ENCODE assay signal across 16 cellular contexts in genomic region chr5:131563434-131564228, GRCh38.
DNase-seq lines count a peak whose midpoint lies in the region; ATAC-seq and TF ChIP-seq lines count a peak whose summit lies in the region.
"Had no signal": no experiment of that assay in that cellular context is flagged by ENCODE, and none has a peak within 500 bp of the region (broad histone marks: within the 10 kb centered on the region; RNA-seq: fewer than 3 reads in every experiment).

No MANE protein-coding gene starts in this region.

- H4K20me1 ChIP-seq in PC-3 (ENCODE audit: low read length) = no peaks in the 10 kb centered on the region

- no TSS peak for BruUV-seq in PC-3 (replicated peaks; lab: Mats Ljungman, UMichigan)

- ATAC-seq in heart right ventricle = no peak
- no peak for ATAC-seq in PC-3
- ATAC-seq in GM21717 (IDR thresholded peaks at IDR 0.05; ENCODE audit: unreplicated experiment) = no peak
- ATAC-seq in GM18909 (IDR thresholded peaks at IDR 0.05; ENCODE audit: poor library complexity, unreplicated experiment) = no peak
- ATAC-seq: left colon; stimulated activated naive B cell treated with anti-CD40 and anti-IgM and Interleukin-4, amounts not matched to agents 10 μg/mL and 1 μg/mL and 100 μg/mL, for 72 hours had no signal

- H3K36me3 Mint-ChIP-seq in T-helper 2 cell treated with Interferon-gamma antibody and Interleukin-4, amounts not matched to agents 5 μg/mL and 100 μg/mL, for 36 hours (ENCODE audit: low read depth) = peaks cover 23% of the 10 kb centered on the region

- H3K4me3 ChIP-seq in cardiac muscle cell (no peak overlapping the region), heart right ventricle (no peak overlapping the region), PC-3 (ENCODE audit: low read length) (no peak overlapping the region)
- H3K4me3 ChIP-seq: ascending aorta, MG63, prostate gland, transverse colon had no signal

- peaks cover 18% of the 10 kb centered on the region for H3K4me1 Mint-ChIP-seq in T-helper 2 cell treated with Interferon-gamma antibody and Interleukin-4, amounts not matched to agents 5 μg/mL and 100 μg/mL, for 36 hours (ENCODE audit: low read depth)

- no peaks in the 10 kb centered on the region for H3K36me3 ChIP-seq in cardiac muscle cell
- H3K36me3 ChIP-seq in heart right ventricle = peaks cover 0 to 14% (median 0%) of the 10 kb centered on the region in 9 donors
- peaks cover 3% of the 10 kb centered on the region; the same call in 1 of the 2 replicates for H3K36me3 ChIP-seq in PC-3 (ENCODE audit: low read depth, low read length)
- H3K36me3 ChIP-seq: MG63, prostate gland had no signal

- 0 out of 2 replicates have a peak, but pooled peaks cover 8% of the 10 kb centered on the region for H3K79me2 ChIP-seq in PC-3 (ENCODE audit: low read length)

- no peaks in the 10 kb centered on the region for H3K9me2 ChIP-seq in PC-3 (replicated peaks; ENCODE audit: low read length)

- no peaks in the 10 kb centered on the region for H3K9me3 Mint-ChIP-seq in T-helper 2 cell treated with Interferon-gamma antibody and Interleukin-4, amounts not matched to agents 5 μg/mL and 100 μg/mL, for 36 hours
- H3K9me3 Mint-ChIP-seq: stimulated activated naive B cell treated with anti-CD40 and anti-IgM and Interleukin-4, amounts not matched to agents 10 μg/mL and 1 μg/mL and 100 μg/mL, for 72 hours had no signal

- 91 to 93% methylated on average over 8 of the region's 8 CpGs for WGBS in heart right ventricle, 2 donors

- TF ChIP-seq CTCF in cardiac muscle cell (IDR thresholded peaks at IDR 0.05; ENCODE audit: low read depth, low read length) = no peak
- TF ChIP-seq CTCF in heart right ventricle (IDR thresholded peaks at IDR 0.05) = no peak
- TF ChIP-seq CTCF in PC-3 (conservative IDR thresholded peaks at IDR 0.05; ENCODE audit: low read depth, low read length) = peak; percentile 10; the same call in 1 of the 2 replicates

- no peaks in the 10 kb centered on the region for H3F3A ChIP-seq in PC-3 (ENCODE audit: low read length, unreplicated experiment)

- intact Hi-C loops in heart right ventricle (cut with DNase I) = loop anchor here in 1 of 10 donors (5.0 kb wide), 1 partner anchor 101 kb away; no protein-coding TSS in a partner anchor
- intact Hi-C loops in PC-3 (cut with micrococcal nuclease) = no loop called here

- H3K9ac ChIP-seq in PC-3 (ENCODE audit: low read length) = no peak overlapping the region

- H3K27ac ChIP-seq in cardiac muscle cell (peak overlapping the region; percentile 47), heart right ventricle (no peak overlapping the region), PC-3 (ENCODE audit: low read length) (no peak overlapping the region)
- H3K27ac ChIP-seq: ascending aorta, prostate gland, transverse colon had no signal

- H3K4me1 ChIP-seq in cardiac muscle cell (ENCODE audit: low read depth) (peaks cover 7% of the 10 kb centered on the region), heart right ventricle (no peaks in the 10 kb centered on the region), PC-3 (ENCODE audit: insufficient read depth, low read length) (no peaks in the 10 kb centered on the region)
- H3K4me1 ChIP-seq: ascending aorta, prostate gland, transverse colon had no signal

- H3K9me3 ChIP-seq in cardiac muscle cell (ENCODE audit: low read depth) (no peaks in the 10 kb centered on the region), heart right ventricle (no peaks in the 10 kb centered on the region), PC-3 (ENCODE audit: low read length) (no peaks in the 10 kb centered on the region)
- H3K9me3 ChIP-seq: ascending aorta, MG63, prostate gland, transverse colon had no signal

- H3K4me2 ChIP-seq in PC-3 (ENCODE audit: low read length) = no peak overlapping the region

- no peaks in the 10 kb centered on the region for H3K27me3 Mint-ChIP-seq in T-helper 2 cell treated with Interferon-gamma antibody and Interleukin-4, amounts not matched to agents 5 μg/mL and 100 μg/mL, for 36 hours (ENCODE audit: low read depth)
- H3K27me3 Mint-ChIP-seq: stimulated activated naive B cell treated with anti-CD40 and anti-IgM and Interleukin-4, amounts not matched to agents 10 μg/mL and 1 μg/mL and 100 μg/mL, for 72 hours had no signal

- DNase-seq in cardiac muscle cell (ENCODE audit: low read depth in 1 of 2, low spot score in 1 of 2) = peak in 1 of 2 donors; percentile 1
- no peak for DNase-seq in heart right ventricle
- DNase-seq in PC-3 = no peak
- DNase-seq in iPS DF 19.7 (ENCODE audit: low read depth, low spot score) = peak; percentile 2
- no peak for DNase-seq in OCI-M2 (lab: John Stamatoyannopoulos, UW; ENCODE audit: unreplicated experiment)
- no peak for DNase-seq in T-helper 2 cell treated with Interferon-gamma antibody and Interleukin-4, amounts not matched to agents 5 μg/mL and 100 μg/mL, for 36 hours (ENCODE audit: low spot score)
- DNase-seq: left colon; MG63; NCI-H2029; NCI-H526 treated with DMSO at 0.1 percent for 48 hours; stimulated activated naive B cell treated with anti-CD40 and anti-IgM and Interleukin-4, amounts not matched to agents 10 μg/mL and 1 μg/mL and 100 μg/mL, for 72 hours; transverse colon had no signal

- H3K27ac Mint-ChIP-seq in T-helper 2 cell treated with Interferon-gamma antibody and Interleukin-4, amounts not matched to agents 5 μg/mL and 100 μg/mL, for 36 hours = no peak overlapping the region
- H3K27ac Mint-ChIP-seq: stimulated activated naive B cell treated with anti-CD40 and anti-IgM and Interleukin-4, amounts not matched to agents 10 μg/mL and 1 μg/mL and 100 μg/mL, for 72 hours had no signal

- CTCF ChIA-PET in PC-3 (lab: Charles Lee) = interaction anchor here (0.6 kb wide), 1 partner anchor 77 kb away, joined by 6 read pairs; no protein-coding TSS in a partner anchor

- POLR2A ChIA-PET in PC-3 (lab: Charles Lee; ENCODE audit: unreplicated experiment) = no interaction called here

- H2AFZ ChIP-seq in PC-3 (ENCODE audit: low read length) = no peak overlapping the region

- H3K4me3 Mint-ChIP-seq in T-helper 2 cell treated with Interferon-gamma antibody and Interleukin-4, amounts not matched to agents 5 μg/mL and 100 μg/mL, for 36 hours = no peak overlapping the region
- H3K4me3 Mint-ChIP-seq: stimulated activated naive B cell treated with anti-CD40 and anti-IgM and Interleukin-4, amounts not matched to agents 10 μg/mL and 1 μg/mL and 100 μg/mL, for 72 hours had no signal

- H3K27me3 ChIP-seq in cardiac muscle cell = no peaks in the 10 kb centered on the region
- H3K27me3 ChIP-seq in heart right ventricle = no peaks in the 10 kb centered on the region
- H3K27me3 ChIP-seq in PC-3 (ENCODE audit: low read length) = no peaks in the 10 kb centered on the region
- H3K27me3 ChIP-seq: ascending aorta, MG63, transverse colon had no signal
